ENCODE assay signal across 1 cellular context in the genomic region with DNA sequence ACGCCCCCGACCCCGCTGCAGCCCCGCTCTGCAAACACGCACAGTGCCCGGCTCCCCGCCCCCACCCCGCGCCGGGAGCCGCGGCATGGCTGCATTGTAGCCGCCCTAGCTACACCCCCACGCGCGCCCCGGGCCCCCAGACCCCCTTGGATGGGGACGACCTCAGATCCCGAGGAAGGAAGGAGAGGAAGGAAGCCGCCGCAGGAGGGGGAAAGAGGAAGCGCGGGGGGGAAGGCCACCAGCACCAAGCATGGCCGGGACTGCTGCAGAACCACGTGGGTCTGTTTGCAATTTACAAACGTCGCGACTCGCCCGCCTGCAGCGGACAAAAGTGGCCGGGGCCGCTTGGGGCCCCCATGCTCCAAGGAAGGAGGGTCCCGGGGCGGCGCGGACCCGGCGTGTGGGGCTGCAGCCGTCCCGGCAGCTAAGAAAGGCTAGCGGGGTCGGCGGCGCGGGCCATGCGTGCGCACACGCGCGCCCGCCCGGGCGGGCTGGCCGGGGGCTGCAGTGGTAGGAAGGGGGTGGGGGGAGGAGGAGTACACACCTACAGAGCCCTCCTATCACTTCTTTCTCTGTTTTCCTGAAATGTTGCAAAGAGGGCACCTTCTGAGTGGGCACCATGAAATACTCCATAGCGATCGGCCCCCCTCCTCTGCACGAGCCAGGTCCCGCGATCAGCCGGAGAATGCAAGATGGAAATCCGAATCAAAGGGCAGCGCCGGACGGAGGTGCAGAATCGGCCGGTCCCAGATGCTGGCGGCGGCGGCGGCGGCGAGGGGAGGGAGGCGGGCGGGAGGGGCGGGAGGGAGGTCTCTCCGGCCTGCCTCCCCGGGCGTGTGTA.
TF ChIP-seq lines count a peak whose summit lies in the region.

No MANE protein-coding gene starts in this region.

TF ChIP-seq in GM23338, 12 proteins besides CTCF, POLR2A, EP300 and RAD21 (continued from another document):
- TF ChIP-seq, protein P1, sequence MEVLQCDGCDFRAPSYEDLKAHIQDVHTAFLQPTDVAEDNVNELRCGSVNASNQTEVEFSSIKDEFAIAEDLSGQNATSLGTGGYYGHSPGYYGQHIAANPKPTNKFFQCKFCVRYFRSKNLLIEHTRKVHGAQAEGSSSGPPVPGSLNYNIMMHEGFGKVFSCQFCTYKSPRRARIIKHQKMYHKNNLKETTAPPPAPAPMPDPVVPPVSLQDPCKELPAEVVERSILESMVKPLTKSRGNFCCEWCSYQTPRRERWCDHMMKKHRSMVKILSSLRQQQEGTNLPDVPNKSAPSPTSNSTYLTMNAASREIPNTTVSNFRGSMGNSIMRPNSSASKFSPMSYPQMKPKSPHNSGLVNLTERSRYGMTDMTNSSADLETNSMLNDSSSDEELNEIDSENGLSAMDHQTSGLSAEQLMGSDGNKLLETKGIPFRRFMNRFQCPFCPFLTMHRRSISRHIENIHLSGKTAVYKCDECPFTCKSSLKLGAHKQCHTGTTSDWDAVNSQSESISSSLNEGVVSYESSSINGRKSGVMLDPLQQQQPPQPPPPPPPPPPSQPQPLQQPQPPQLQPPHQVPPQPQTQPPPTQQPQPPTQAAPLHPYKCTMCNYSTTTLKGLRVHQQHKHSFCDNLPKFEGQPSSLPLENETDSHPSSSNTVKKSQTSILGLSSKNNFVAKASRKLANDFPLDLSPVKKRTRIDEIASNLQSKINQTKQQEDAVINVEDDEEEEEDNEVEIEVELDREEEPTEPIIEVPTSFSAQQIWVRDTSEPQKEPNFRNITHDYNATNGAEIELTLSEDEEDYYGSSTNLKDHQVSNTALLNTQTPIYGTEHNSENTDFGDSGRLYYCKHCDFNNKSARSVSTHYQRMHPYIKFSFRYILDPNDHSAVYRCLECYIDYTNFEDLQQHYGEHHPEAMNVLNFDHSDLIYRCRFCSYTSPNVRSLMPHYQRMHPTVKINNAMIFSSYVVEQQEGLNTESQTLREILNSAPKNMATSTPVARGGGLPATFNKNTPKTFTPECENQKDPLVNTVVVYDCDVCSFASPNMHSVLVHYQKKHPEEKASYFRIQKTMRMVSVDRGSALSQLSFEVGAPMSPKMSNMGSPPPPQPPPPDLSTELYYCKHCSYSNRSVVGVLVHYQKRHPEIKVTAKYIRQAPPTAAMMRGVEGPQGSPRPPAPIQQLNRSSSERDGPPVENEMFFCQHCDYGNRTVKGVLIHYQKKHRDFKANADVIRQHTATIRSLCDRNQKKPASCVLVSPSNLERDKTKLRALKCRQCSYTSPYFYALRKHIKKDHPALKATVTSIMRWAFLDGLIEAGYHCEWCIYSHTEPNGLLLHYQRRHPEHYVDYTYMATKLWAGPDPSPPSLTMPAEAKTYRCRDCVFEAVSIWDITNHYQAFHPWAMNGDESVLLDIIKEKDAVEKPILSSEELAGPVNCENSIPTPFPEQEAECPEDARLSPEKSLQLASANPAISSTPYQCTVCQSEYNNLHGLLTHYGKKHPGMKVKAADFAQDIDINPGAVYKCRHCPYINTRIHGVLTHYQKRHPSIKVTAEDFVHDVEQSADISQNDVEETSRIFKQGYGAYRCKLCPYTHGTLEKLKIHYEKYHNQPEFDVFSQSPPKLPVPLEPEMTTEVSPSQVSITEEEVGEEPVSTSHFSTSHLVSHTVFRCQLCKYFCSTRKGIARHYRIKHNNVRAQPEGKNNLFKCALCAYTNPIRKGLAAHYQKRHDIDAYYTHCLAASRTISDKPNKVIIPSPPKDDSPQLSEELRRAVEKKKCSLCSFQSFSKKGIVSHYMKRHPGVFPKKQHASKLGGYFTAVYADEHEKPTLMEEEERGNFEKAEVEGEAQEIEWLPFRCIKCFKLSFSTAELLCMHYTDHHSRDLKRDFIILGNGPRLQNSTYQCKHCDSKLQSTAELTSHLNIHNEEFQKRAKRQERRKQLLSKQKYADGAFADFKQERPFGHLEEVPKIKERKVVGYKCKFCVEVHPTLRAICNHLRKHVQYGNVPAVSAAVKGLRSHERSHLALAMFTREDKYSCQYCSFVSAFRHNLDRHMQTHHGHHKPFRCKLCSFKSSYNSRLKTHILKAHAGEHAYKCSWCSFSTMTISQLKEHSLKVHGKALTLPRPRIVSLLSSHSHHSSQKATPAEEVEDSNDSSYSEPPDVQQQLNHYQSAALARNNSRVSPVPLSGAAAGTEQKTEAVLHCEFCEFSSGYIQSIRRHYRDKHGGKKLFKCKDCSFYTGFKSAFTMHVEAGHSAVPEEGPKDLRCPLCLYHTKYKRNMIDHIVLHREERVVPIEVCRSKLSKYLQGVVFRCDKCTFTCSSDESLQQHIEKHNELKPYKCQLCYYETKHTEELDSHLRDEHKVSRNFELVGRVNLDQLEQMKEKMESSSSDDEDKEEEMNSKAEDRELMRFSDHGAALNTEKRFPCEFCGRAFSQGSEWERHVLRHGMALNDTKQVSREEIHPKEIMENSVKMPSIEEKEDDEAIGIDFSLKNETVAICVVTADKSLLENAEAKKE (CRISPR knock-in tag; IDR thresholded peaks at IDR 0.05) = no peak
- TF ChIP-seq, protein P2, sequence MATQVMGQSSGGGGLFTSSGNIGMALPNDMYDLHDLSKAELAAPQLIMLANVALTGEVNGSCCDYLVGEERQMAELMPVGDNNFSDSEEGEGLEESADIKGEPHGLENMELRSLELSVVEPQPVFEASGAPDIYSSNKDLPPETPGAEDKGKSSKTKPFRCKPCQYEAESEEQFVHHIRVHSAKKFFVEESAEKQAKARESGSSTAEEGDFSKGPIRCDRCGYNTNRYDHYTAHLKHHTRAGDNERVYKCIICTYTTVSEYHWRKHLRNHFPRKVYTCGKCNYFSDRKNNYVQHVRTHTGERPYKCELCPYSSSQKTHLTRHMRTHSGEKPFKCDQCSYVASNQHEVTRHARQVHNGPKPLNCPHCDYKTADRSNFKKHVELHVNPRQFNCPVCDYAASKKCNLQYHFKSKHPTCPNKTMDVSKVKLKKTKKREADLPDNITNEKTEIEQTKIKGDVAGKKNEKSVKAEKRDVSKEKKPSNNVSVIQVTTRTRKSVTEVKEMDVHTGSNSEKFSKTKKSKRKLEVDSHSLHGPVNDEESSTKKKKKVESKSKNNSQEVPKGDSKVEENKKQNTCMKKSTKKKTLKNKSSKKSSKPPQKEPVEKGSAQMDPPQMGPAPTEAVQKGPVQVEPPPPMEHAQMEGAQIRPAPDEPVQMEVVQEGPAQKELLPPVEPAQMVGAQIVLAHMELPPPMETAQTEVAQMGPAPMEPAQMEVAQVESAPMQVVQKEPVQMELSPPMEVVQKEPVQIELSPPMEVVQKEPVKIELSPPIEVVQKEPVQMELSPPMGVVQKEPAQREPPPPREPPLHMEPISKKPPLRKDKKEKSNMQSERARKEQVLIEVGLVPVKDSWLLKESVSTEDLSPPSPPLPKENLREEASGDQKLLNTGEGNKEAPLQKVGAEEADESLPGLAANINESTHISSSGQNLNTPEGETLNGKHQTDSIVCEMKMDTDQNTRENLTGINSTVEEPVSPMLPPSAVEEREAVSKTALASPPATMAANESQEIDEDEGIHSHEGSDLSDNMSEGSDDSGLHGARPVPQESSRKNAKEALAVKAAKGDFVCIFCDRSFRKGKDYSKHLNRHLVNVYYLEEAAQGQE (IDR thresholded peaks at IDR 0.05; ENCODE audit: unreplicated experiment) = no peak
- TF ChIP-seq, protein P3, sequence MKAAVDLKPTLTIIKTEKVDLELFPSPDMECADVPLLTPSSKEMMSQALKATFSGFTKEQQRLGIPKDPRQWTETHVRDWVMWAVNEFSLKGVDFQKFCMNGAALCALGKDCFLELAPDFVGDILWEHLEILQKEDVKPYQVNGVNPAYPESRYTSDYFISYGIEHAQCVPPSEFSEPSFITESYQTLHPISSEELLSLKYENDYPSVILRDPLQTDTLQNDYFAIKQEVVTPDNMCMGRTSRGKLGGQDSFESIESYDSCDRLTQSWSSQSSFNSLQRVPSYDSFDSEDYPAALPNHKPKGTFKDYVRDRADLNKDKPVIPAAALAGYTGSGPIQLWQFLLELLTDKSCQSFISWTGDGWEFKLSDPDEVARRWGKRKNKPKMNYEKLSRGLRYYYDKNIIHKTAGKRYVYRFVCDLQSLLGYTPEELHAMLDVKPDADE (IDR thresholded peaks at IDR 0.05) = no peak
- TF ChIP-seq JUNB (IDR thresholded peaks at IDR 0.05; ENCODE audit: unreplicated experiment) = no peak
- no peak for TF ChIP-seq EZH2phosphoT487 (IDR thresholded peaks at IDR 0.05; ENCODE audit: unreplicated experiment)
- no peak for TF ChIP-seq NANOG (IDR thresholded peaks at IDR 0.05; ENCODE audit: borderline replicate concordance)
- no peak for TF ChIP-seq CREB1 (CRISPR knock-in tag; IDR thresholded peaks at IDR 0.05; ENCODE audit: low read depth)
- TF ChIP-seq POLR2AphosphoS5 (IDR thresholded peaks at IDR 0.05; ENCODE audit: low read depth) = no peak; the same call in 1 of the 2 replicates
- no peak for TF ChIP-seq ZNF114 (CRISPR knock-in tag; IDR thresholded peaks at IDR 0.05)
